Comparison of ENCODE assay signal across 1 cellular context in genomic region chr11:45771942-45772522, GRCh38.
TF ChIP-seq lines count a peak whose summit lies in the region.

No MANE protein-coding gene starts in this region.

TF ChIP-seq in GM12878, 131 proteins besides CTCF, POLR2A, EP300 and RAD21 (continued from another document):
- TF ChIP-seq MLLT1 (IDR thresholded peaks at IDR 0.05) (no peak), IRF4 (IDR thresholded peaks at IDR 0.05; ENCODE audit: low read depth, low read length) (peak; percentile 51; the same call in 1 of the 2 replicates), EED (IDR thresholded peaks at IDR 0.05; ENCODE audit: low read depth) (peak; percentile 42; the same call in 1 of the 2 replicates), RB1 (IDR thresholded peaks at IDR 0.05; ENCODE audit: borderline replicate concordance) (peak; percentile 77; the same call in 1 of the 2 replicates), TCF3 (IDR thresholded peaks at IDR 0.05; ENCODE audit: borderline replicate concordance, insufficient read depth, low read depth, low read length) (peak; percentile 84), SP1 (IDR thresholded peaks at IDR 0.05; ENCODE audit: low read depth, low read length) (peak; percentile 26), MEF2B (IDR thresholded peaks at IDR 0.05; ENCODE audit: partially characterized antibody, poor library complexity, severe bottlenecking) (peak; percentile 96), TCF12 (IDR thresholded peaks at IDR 0.05; ENCODE audit: low read depth, low read length) (0 out of 2 replicates have a peak, but pooled peaks have one; percentile 53), SREBF2 (IDR thresholded peaks at IDR 0.05; ENCODE audit: low read length) (no peak), ELK1 (IDR thresholded peaks at IDR 0.05; ENCODE audit: low read depth, low read length) (peak; percentile 63; the same call in 1 of the 2 replicates), SMAD1 (IDR thresholded peaks at IDR 0.05; ENCODE audit: low read depth, partially characterized antibody) (no peak), CHD1 (IDR thresholded peaks at IDR 0.05; ENCODE audit: low read depth, low read length) (no peak), BHLHE40 (IDR thresholded peaks at IDR 0.05; ENCODE audit: borderline replicate concordance in 1 of 2, low read depth in 2 of 2, low read length in 1 of 2) (peak in 1 of 2 experiments; percentile 49; a peak in 2 of 4 replicates), NFXL1 (IDR thresholded peaks at IDR 0.05; ENCODE audit: borderline replicate concordance) (no peak)
